Comparison of ENCODE assay signal across 9 cellular contexts in genomic region chr13:60583911-60584753, GRCh38.
DNase-seq lines count a peak whose midpoint lies in the region; ATAC-seq and TF ChIP-seq lines count a peak whose summit lies in the region.
"Had no signal": no experiment of that assay in that cellular context is flagged by ENCODE, and none has a peak within 500 bp of the region (broad histone marks: within the 10 kb centered on the region; RNA-seq: fewer than 3 reads in every experiment).

No MANE protein-coding gene starts in this region.

- no peak overlapping the region for H3K27ac Mint-ChIP-seq in activated naive CD4-positive, alpha-beta T cell treated with anti-CD3 and anti-CD28 coated beads, Interleukin-2, amount 10 ng/mL, durations not matched to agents 7 days and 5 days

- no peak for TF ChIP-seq CTCF in tibial nerve (IDR thresholded peaks at IDR 0.05)

- H3K27me3 ChIP-seq in tibial nerve = no peaks in the 10 kb centered on the region

- TF ChIP-seq POLR2A in tibial nerve (IDR thresholded peaks at IDR 0.05) = no peak

- H3K9me3 ChIP-seq in SK-N-MC (ENCODE audit: low read depth, low read length) = no peaks in the 10 kb centered on the region
- peaks cover 0 to 15% (median 0%) of the 10 kb centered on the region in 4 donors for H3K9me3 ChIP-seq in tibial nerve

- no peaks in the 10 kb centered on the region for H3K9me3 Mint-ChIP-seq in activated naive CD4-positive, alpha-beta T cell treated with anti-CD3 and anti-CD28 coated beads, Interleukin-2, amount 10 ng/mL, durations not matched to agents 7 days and 5 days

- ATAC-seq in HG03039 (IDR thresholded peaks at IDR 0.05; ENCODE audit: unreplicated experiment) = no peak
- ATAC-seq: Panc1 had no signal

- no peak for TF ChIP-seq EP300 in tibial nerve (IDR thresholded peaks at IDR 0.05)

- H3K27me3 Mint-ChIP-seq in activated naive CD4-positive, alpha-beta T cell treated with anti-CD3 and anti-CD28 coated beads, Interleukin-2, amount 10 ng/mL, durations not matched to agents 7 days and 5 days = no peaks in the 10 kb centered on the region

- H3K4me1 ChIP-seq in tibial nerve = peaks cover 0 to 14% (median 0%) of the 10 kb centered on the region in 4 donors

- H3K36me3 Mint-ChIP-seq in activated naive CD4-positive, alpha-beta T cell treated with anti-CD3 and anti-CD28 coated beads, Interleukin-2, amount 10 ng/mL, durations not matched to agents 7 days and 5 days = no peaks in the 10 kb centered on the region

- H3K4me3 ChIP-seq in SK-N-MC (peak overlapping the region; percentile 78), tibial nerve (peak overlapping the region in 2 of 4 donors; percentile 11 to 26)

- H3K36me3 ChIP-seq in SK-N-MC (ENCODE audit: insufficient read depth, low read length) = no peaks in the 10 kb centered on the region
- H3K36me3 ChIP-seq in tibial nerve = no peaks in the 10 kb centered on the region

- no peaks in the 10 kb centered on the region for H3K4me1 Mint-ChIP-seq in activated naive CD4-positive, alpha-beta T cell treated with anti-CD3 and anti-CD28 coated beads, Interleukin-2, amount 10 ng/mL, durations not matched to agents 7 days and 5 days

- peak overlapping the region; percentile 74 for H3K9ac ChIP-seq in SK-N-MC (ENCODE audit: insufficient read length)

- WGBS in tibial nerve, 2 donors = 55 to 58% methylated on average over 15 of the region's 15 CpGs

- no peak overlapping the region for H3K4me3 Mint-ChIP-seq in activated naive CD4-positive, alpha-beta T cell treated with anti-CD3 and anti-CD28 coated beads, Interleukin-2, amount 10 ng/mL, durations not matched to agents 7 days and 5 days

- DNase-seq in activated naive CD4-positive, alpha-beta T cell treated with Interleukin-2 at 50 U/mL for 16 hours = peak; percentile 4
- DNase-seq in activated naive CD4-positive, alpha-beta T cell treated with anti-CD3 and anti-CD28 coated beads, Interleukin-2, amount 10 ng/mL, durations not matched to agents 7 days and 5 days = no peak
- DNase-seq in SK-N-MC (ENCODE audit: low read depth, low spot score) = peak; percentile 98
- peak; percentile 14 for DNase-seq in hepatic stellate cell (ENCODE audit: low spot score)
- DNase-seq in tibial nerve (ENCODE audit: low spot score in 2 of 2) = peak; percentile 15 to 63
- DNase-seq in effector CD8-positive, alpha-beta T cell (lab: John Stamatoyannopoulos, UW) = no peak
- DNase-seq in ecto neural progenitor cell (ENCODE audit: low spot score) = no peak

- H3K27ac ChIP-seq in SK-N-MC (peak overlapping the region; percentile 97), tibial nerve (peak overlapping the region in 3 of 4 donors; percentile 35 to 80 (median 72))

- CTCF ChIA-PET in activated naive CD4-positive, alpha-beta T cell treated with anti-CD3 and anti-CD28 coated beads, Interleukin-2, amount 10 ng/mL, durations not matched to agents 7 days and 5 days (lab: Charles Lee) = no interaction called here

Comparison
In these comparisons a context has a peak if more than half of its experiments do, and no peak if none do; other contexts are left out.
1. DNase-seq: peak in activated naive CD4-positive, alpha-beta T cell treated with Interleukin-2 at 50 U/mL for 16 hours (single experiment), SK-N-MC (single experiment), hepatic stellate cell (single experiment) and tibial nerve (2 of 2); none in activated naive CD4-positive, alpha-beta T cell treated with anti-CD3 and anti-CD28 coated beads, Interleukin-2, amount 10 ng/mL, durations not matched to agents 7 days and 5 days (single experiment), effector CD8-positive, alpha-beta T cell (single experiment) and ecto neural progenitor cell (single experiment).